ENCODE assay signal across 23 cellular contexts in genomic region chr2:86291328-86291662, GRCh38. TPM values are rescaled to one million over a fixed set of nuclear protein-coding genes. Genes with fewer than 3 reads are reported as not detected.
"Had no signal": no experiment of that assay in that cellular context is flagged by ENCODE, and none has a peak within 500 bp of the region (broad histone marks: within the 10 kb centered on the region; RNA-seq: fewer than 3 reads in every experiment).

No MANE protein-coding gene starts in this region.

- H3K27me3 ChIP-seq: esophagus squamous epithelium, sigmoid colon, suprapubic skin, tibial artery had no signal

- H3K4me1 Mint-ChIP-seq: activated CD4-positive, alpha-beta T cell treated with anti-CD3 and anti-CD28 coated beads for 36 hours; activated naive CD4-positive, alpha-beta T cell treated with anti-CD3 and anti-CD28 coated beads, Interleukin-2, amount 50 U/mL, for 24 hours; activated naive CD8-positive, alpha-beta T cell treated with anti-CD3 and anti-CD28 coated beads, Interleukin-2, amount 50 U/mL, for 24 hours; activated T-helper 17 cell treated with anti-CD3 and anti-CD28 coated beads, Interleukin-2, amount 50 U/mL, for 72 hours; central memory CD8-positive, alpha-beta T cell; naive thymus-derived CD4-positive, alpha-beta T cell had no signal

- H3K4me3 Mint-ChIP-seq: activated CD4-positive, alpha-beta T cell treated with anti-CD3 and anti-CD28 coated beads for 36 hours; activated CD8-positive, alpha-beta T cell treated with anti-CD3 and anti-CD28 coated beads, Interleukin-2, amount 10 ng/mL, durations not matched to agents 7 days and 5 days; activated naive CD4-positive, alpha-beta T cell treated with anti-CD3 and anti-CD28 coated beads, Interleukin-2, amount 50 U/mL, for 24 hours; activated naive CD8-positive, alpha-beta T cell treated with anti-CD3 and anti-CD28 coated beads, Interleukin-2, amount 50 U/mL, for 24 hours; activated T-cell treated with anti-CD3 and anti-CD28 coated beads, Interleukin-2, amount 50 U/mL, for 4 hours; activated T-helper 17 cell treated with anti-CD3 and anti-CD28 coated beads, Interleukin-2, amount 50 U/mL, for 72 hours; central memory CD8-positive, alpha-beta T cell; dendritic cell treated with granulocyte-macrophage colony-stimulating factor and Interleukin-4, amounts not matched to agents 40 ng/mL and 50 ng/mL, for 4 days; naive thymus-derived CD4-positive, alpha-beta T cell; T-helper 2 cell treated with Interferon-gamma antibody and Interleukin-4, amounts not matched to agents 5 μg/mL and 100 μg/mL, for 36 hours had no signal

- H3K4me3 ChIP-seq: esophagus squamous epithelium, left lung, sigmoid colon, smooth muscle cell, suprapubic skin, tibial artery had no signal

- H3K9me3 Mint-ChIP-seq: activated naive CD4-positive, alpha-beta T cell treated with anti-CD3 and anti-CD28 coated beads, Interleukin-2, amount 50 U/mL, for 24 hours; activated naive CD8-positive, alpha-beta T cell treated with anti-CD3 and anti-CD28 coated beads, Interleukin-2, amount 50 U/mL, for 24 hours; activated T-cell treated with anti-CD3 and anti-CD28 coated beads, Interleukin-2, amount 50 U/mL, for 4 hours; activated T-helper 17 cell treated with anti-CD3 and anti-CD28 coated beads, Interleukin-2, amount 50 U/mL, for 72 hours; central memory CD8-positive, alpha-beta T cell; dendritic cell treated with granulocyte-macrophage colony-stimulating factor and Interleukin-4, amounts not matched to agents 40 ng/mL and 50 ng/mL, for 4 days; naive thymus-derived CD4-positive, alpha-beta T cell; T-helper 2 cell treated with Interferon-gamma antibody and Interleukin-4, amounts not matched to agents 5 μg/mL and 100 μg/mL, for 36 hours had no signal

- H3K4me2 ChIP-seq: smooth muscle cell had no signal

- ATAC-seq: activated CD4-positive, alpha-beta T cell treated with anti-CD3 and anti-CD28 coated beads for 36 hours; activated CD8-positive, alpha-beta T cell treated with anti-CD3 and anti-CD28 coated beads, Interleukin-2, amount 10 ng/mL, durations not matched to agents 7 days and 5 days; activated naive CD8-positive, alpha-beta T cell treated with anti-CD3 and anti-CD28 coated beads, Interleukin-2, amount 50 U/mL, for 24 hours; activated T-cell treated with anti-CD3 and anti-CD28 coated beads, Interleukin-2, amount 50 U/mL, for 4 hours; activated T-helper 17 cell treated with anti-CD3 and anti-CD28 coated beads, Interleukin-2, amount 50 U/mL, for 72 hours; left lung; naive thymus-derived CD4-positive, alpha-beta T cell had no signal

- DNase-seq: activated CD4-positive, alpha-beta T cell treated with anti-CD3 and anti-CD28 coated beads for 36 hours; activated CD4-positive, CD25-positive, alpha-beta regulatory T cell; activated CD8-positive, alpha-beta T cell treated with anti-CD3 and anti-CD28 coated beads, Interleukin-2, amount 10 ng/mL, durations not matched to agents 7 days and 5 days; activated naive CD8-positive, alpha-beta T cell treated with anti-CD3 and anti-CD28 coated beads, Interleukin-2, amount 50 U/mL, for 24 hours; activated T-cell treated with anti-CD3 and anti-CD28 coated beads, Interleukin-2, amount 50 U/mL, for 4 hours; amygdala; esophagus squamous epithelium; left lung; naive thymus-derived CD4-positive, alpha-beta T cell; sigmoid colon; stimulated activated CD4-positive, alpha-beta T cell treated with anti-CD3 and anti-CD28 coated beads, Interleukin-1b, Interleukin-23, amount 100 ng/mL, for 48 hours; stimulated activated CD4-positive, alpha-beta T cell treated with anti-CD3 and anti-CD28 coated beads, Interleukin-4, amount 100 ng/mL, for 4 hours; stimulated activated CD8-positive, alpha-beta memory T cell treated with anti-CD3 and anti-CD28 coated beads, Interleukin-4, amount 100 ng/mL, for 48 hours; stimulated activated naive CD4-positive, alpha-beta T cell; T-helper 1 cell; tibial artery had no signal

- H3K27ac Mint-ChIP-seq: activated CD4-positive, alpha-beta T cell treated with anti-CD3 and anti-CD28 coated beads for 36 hours; activated CD8-positive, alpha-beta T cell treated with anti-CD3 and anti-CD28 coated beads, Interleukin-2, amount 10 ng/mL, durations not matched to agents 7 days and 5 days; activated naive CD4-positive, alpha-beta T cell treated with anti-CD3 and anti-CD28 coated beads, Interleukin-2, amount 50 U/mL, for 24 hours; activated naive CD8-positive, alpha-beta T cell treated with anti-CD3 and anti-CD28 coated beads, Interleukin-2, amount 50 U/mL, for 24 hours; activated T-helper 17 cell treated with anti-CD3 and anti-CD28 coated beads, Interleukin-2, amount 50 U/mL, for 72 hours; dendritic cell treated with granulocyte-macrophage colony-stimulating factor and Interleukin-4, amounts not matched to agents 40 ng/mL and 50 ng/mL, for 4 days; naive thymus-derived CD4-positive, alpha-beta T cell; T-helper 2 cell treated with Interferon-gamma antibody and Interleukin-4, amounts not matched to agents 5 μg/mL and 100 μg/mL, for 36 hours had no signal

- H3K36me3 Mint-ChIP-seq: activated naive CD4-positive, alpha-beta T cell treated with anti-CD3 and anti-CD28 coated beads, Interleukin-2, amount 50 U/mL, for 24 hours; naive thymus-derived CD4-positive, alpha-beta T cell had no signal

- H3K4me1 ChIP-seq: left lung, suprapubic skin had no signal

- H3K9me3 ChIP-seq: esophagus squamous epithelium, left lung, sigmoid colon, suprapubic skin, tibial artery had no signal

- H3K27me3 Mint-ChIP-seq: activated naive CD4-positive, alpha-beta T cell treated with anti-CD3 and anti-CD28 coated beads, Interleukin-2, amount 50 U/mL, for 24 hours had no signal

- H3K36me3 ChIP-seq: esophagus squamous epithelium, left lung, sigmoid colon, suprapubic skin, tibial artery had no signal

- H3K27ac ChIP-seq: left lung, suprapubic skin, tibial artery had no signal

RNA-seq across cellular contexts. Expression of gene REEP1, which starts 46.1 kb away (rescaled TPM):
- total RNA-seq: smooth muscle cell had no signal
